ENCODE assay signal across 23 cellular contexts in genomic region chr16:595942-596735, GRCh38. TPM values are rescaled to one million over a fixed set of nuclear protein-coding genes. Genes with fewer than 3 reads are reported as not detected.
DNase-seq lines count a peak whose midpoint lies in the region; ATAC-seq and TF ChIP-seq lines count a peak whose summit lies in the region.
"Had no signal": no experiment of that assay in that cellular context is flagged by ENCODE, and none has a peak within 500 bp of the region (broad histone marks: within the 10 kb centered on the region; RNA-seq: fewer than 3 reads in every experiment).

No MANE protein-coding gene starts in this region.

- ATAC-seq in body of pancreas, result no peak
- ATAC-seq: activated CD8-positive, alpha-beta memory T cell treated with anti-CD3 and anti-CD28 coated beads, Interleukin-2, amount 10 ng/mL, durations not matched to agents 7 days and 5 days; left cardiac atrium had no signal

- 54 to 68% methylated on average over 26 to 34 of the region's 34 CpGs for WGBS in body of pancreas, 2 donors

- no peaks in the 10 kb centered on the region for H3K27me3 ChIP-seq in BLaER1 treated with 17β-estradiol and CSF1 and Interleukin-3, amounts not matched to agents 10 nM and 100 nM
- no peaks in the 10 kb centered on the region for H3K27me3 ChIP-seq in body of pancreas
- no peaks in the 10 kb centered on the region for H3K27me3 ChIP-seq in left ventricle myocardium inferior (ENCODE audit: low read depth)

- H3K9ac ChIP-seq in BLaER1 treated with 17β-estradiol and CSF1 and Interleukin-3, amounts not matched to agents 10 nM and 100 nM, result peak overlapping the region in 8 of 11 experiments; percentile 12 to 63 (median 38); a peak in 11 of 22 replicates

- peaks cover 33 to 87% (median 67%) of the 10 kb centered on the region in 11 experiments; a peak in 21 of 22 replicates for H4K20me1 ChIP-seq in BLaER1 treated with 17β-estradiol and CSF1 and Interleukin-3, amounts not matched to agents 10 nM and 100 nM

- peak; percentile 61 to 86 (median 78) for DNase-seq in body of pancreas
- DNase-seq in mucosa of gallbladder (ENCODE audit: low spot score), result peak; percentile 41
- DNase-seq in RKO (ENCODE audit: low spot score), result no peak
- DNase-seq in left ventricle myocardium inferior, result no peak
- no peak for DNase-seq in activated CD8-positive, alpha-beta memory T cell treated with anti-CD3 and anti-CD28 coated beads for 24 hours
- DNase-seq in T-helper 1 cell, result no peak
- DNase-seq: activated CD4-positive, CD25-positive, alpha-beta regulatory T cell; activated CD8-positive, alpha-beta memory T cell treated with anti-CD3 and anti-CD28 coated beads, Interleukin-2, amount 10 ng/mL, durations not matched to agents 7 days and 5 days; activated gamma-delta T cell treated with Interleukin-2 at 50 U/mL for 16 hours; effector CD8-positive, alpha-beta T cell; GOT3; left cardiac atrium; NCI-H2029 treated with DMSO at 0.1 percent for 48 hours; NCI-H82; RPMI8226; stimulated activated CD4-positive, alpha-beta T cell treated with anti-CD3 and anti-CD28 coated beads, Interleukin-15, amount 100 ng/mL, for 24 hours had no signal

- peaks cover 0 to 9% (median 4%) of the 10 kb centered on the region in 11 experiments; a peak in 9 of 22 replicates for H3K9me3 ChIP-seq in BLaER1 treated with 17β-estradiol and CSF1 and Interleukin-3, amounts not matched to agents 10 nM and 100 nM (replicated peaks in 1 of 11)
- no peaks in the 10 kb centered on the region for H3K9me3 ChIP-seq in HEK293 (ENCODE audit: control insufficient read depth, insufficient read depth, low read depth, low read length)
- H3K9me3 ChIP-seq in body of pancreas, result no peaks in the 10 kb centered on the region
- no peaks in the 10 kb centered on the region for H3K9me3 ChIP-seq in left ventricle myocardium inferior (replicated peaks)
- H3K9me3 ChIP-seq: prostate gland had no signal

- TF ChIP-seq CTCF in HEK293 (tag by site-specific recombination; IDR thresholded peaks at IDR 0.05), result no peak
- TF ChIP-seq CTCF in body of pancreas (IDR thresholded peaks at IDR 0.05), result no peak
- TF ChIP-seq CTCF in left ventricle myocardium inferior (IDR thresholded peaks at IDR 0.05; ENCODE audit: borderline replicate concordance), result no peak

- no peak overlapping the region for H3K4me3 ChIP-seq in BLaER1 treated with 17β-estradiol and CSF1 and Interleukin-3, amounts not matched to agents 10 nM and 100 nM
- H3K4me3 ChIP-seq in HEK293 (ENCODE audit: low read depth, low read length) (no peak overlapping the region), body of pancreas (no peak overlapping the region), left ventricle myocardium inferior (no peak overlapping the region)
- H3K4me3 ChIP-seq: prostate gland had no signal

- peak overlapping the region in 5 of 11 experiments; percentile 5 to 39 (median 18); a peak in 4 of 22 replicates for H3K27ac ChIP-seq in BLaER1 treated with 17β-estradiol and CSF1 and Interleukin-3, amounts not matched to agents 10 nM and 100 nM
- H3K27ac ChIP-seq in HEK293 (ENCODE audit: extremely low read depth, low read depth, low read length) (no peak overlapping the region), body of pancreas (peak overlapping the region; percentile 47 to 95 (median 73)), left ventricle myocardium inferior (replicated peaks) (no peak overlapping the region)
- H3K27ac ChIP-seq: prostate gland had no signal

- H3K4me2 ChIP-seq in BLaER1 treated with 17β-estradiol and CSF1 and Interleukin-3, amounts not matched to agents 10 nM and 100 nM, result peak overlapping the region; percentile 23 to 100 (median 99)

- CTCF ChIA-PET in HEK293 (lab: Yijun Ruan, JAX), result no interaction called here

- POLR2A ChIA-PET in HEK293 (lab: Yijun Ruan, JAX), result interaction anchor here (0.7 kb wide), 1 partner anchor 37 kb away, joined by 3 read pairs; no protein-coding TSS in a partner anchor

- H3K4me1 ChIP-seq in BLaER1 treated with 17β-estradiol and CSF1 and Interleukin-3, amounts not matched to agents 10 nM and 100 nM, result peaks cover 54 to 69% (median 62%) of the 10 kb centered on the region in 10 experiments
- H3K4me1 ChIP-seq in HEK293 (ENCODE audit: control insufficient read depth, insufficient read depth, low read length) (peaks cover 6% of the 10 kb centered on the region; the same call in 1 of the 2 replicates), body of pancreas (peaks cover 68% of the 10 kb centered on the region), left ventricle myocardium inferior (peaks cover 24% of the 10 kb centered on the region)

- peaks cover 12 to 61% (median 27%) of the 10 kb centered on the region in 11 experiments; a peak in 21 of 22 replicates for H3K36me3 ChIP-seq in BLaER1 treated with 17β-estradiol and CSF1 and Interleukin-3, amounts not matched to agents 10 nM and 100 nM
- H3K36me3 ChIP-seq in HEK293 (ENCODE audit: control insufficient read depth in 2 of 2, insufficient read depth in 1 of 2, low read length in 2 of 2) (peaks cover 0 to 21% of the 10 kb centered on the region in 2 experiments; a peak in 1 of 3 replicates), body of pancreas (replicated peaks in 1 of 2; ENCODE audit: insufficient read depth in 1 of 2, low read depth in 2 of 2) (peaks cover 0 to 4% of the 10 kb centered on the region in 2 donors), left ventricle myocardium inferior (peaks cover 8% of the 10 kb centered on the region)

- no peak for TF ChIP-seq POLR2A in body of pancreas (IDR thresholded peaks at IDR 0.05)

- intact Hi-C loops in body of pancreas (cut with DNase I) (no loop called here), left ventricle myocardium inferior (cut with micrococcal nuclease) (no loop called here)

TF ChIP-seq in HEK293, 187 proteins besides CTCF, POLR2A, EP300 and RAD21:
- TF ChIP-seq ZBTB1 (tag by site-specific recombination; IDR thresholded peaks at IDR 0.05) (no peak), ZNF561 (tag by site-specific recombination; IDR thresholded peaks at IDR 0.05; ENCODE audit: borderline replicate concordance) (no peak), ZNF530 (tag by site-specific recombination; IDR thresholded peaks at IDR 0.05; ENCODE audit: low read depth) (no peak), ZNF433 (tag by site-specific recombination; IDR thresholded peaks at IDR 0.05; ENCODE audit: low read depth) (no peak), EGR2 (tag by site-specific recombination; IDR thresholded peaks at IDR 0.05; ENCODE audit: low read depth) (0 out of 2 replicates have a peak, but pooled peaks have one; percentile 8), ZFP69B (tag by site-specific recombination; IDR thresholded peaks at IDR 0.05) (no peak)
- TF ChIP-seq, protein P1, sequence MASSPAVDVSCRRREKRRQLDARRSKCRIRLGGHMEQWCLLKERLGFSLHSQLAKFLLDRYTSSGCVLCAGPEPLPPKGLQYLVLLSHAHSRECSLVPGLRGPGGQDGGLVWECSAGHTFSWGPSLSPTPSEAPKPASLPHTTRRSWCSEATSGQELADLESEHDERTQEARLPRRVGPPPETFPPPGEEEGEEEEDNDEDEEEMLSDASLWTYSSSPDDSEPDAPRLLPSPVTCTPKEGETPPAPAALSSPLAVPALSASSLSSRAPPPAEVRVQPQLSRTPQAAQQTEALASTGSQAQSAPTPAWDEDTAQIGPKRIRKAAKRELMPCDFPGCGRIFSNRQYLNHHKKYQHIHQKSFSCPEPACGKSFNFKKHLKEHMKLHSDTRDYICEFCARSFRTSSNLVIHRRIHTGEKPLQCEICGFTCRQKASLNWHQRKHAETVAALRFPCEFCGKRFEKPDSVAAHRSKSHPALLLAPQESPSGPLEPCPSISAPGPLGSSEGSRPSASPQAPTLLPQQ (tag by site-specific recombination; IDR thresholded peaks at IDR 0.05), result no peak
- TF ChIP-seq, protein P2, sequence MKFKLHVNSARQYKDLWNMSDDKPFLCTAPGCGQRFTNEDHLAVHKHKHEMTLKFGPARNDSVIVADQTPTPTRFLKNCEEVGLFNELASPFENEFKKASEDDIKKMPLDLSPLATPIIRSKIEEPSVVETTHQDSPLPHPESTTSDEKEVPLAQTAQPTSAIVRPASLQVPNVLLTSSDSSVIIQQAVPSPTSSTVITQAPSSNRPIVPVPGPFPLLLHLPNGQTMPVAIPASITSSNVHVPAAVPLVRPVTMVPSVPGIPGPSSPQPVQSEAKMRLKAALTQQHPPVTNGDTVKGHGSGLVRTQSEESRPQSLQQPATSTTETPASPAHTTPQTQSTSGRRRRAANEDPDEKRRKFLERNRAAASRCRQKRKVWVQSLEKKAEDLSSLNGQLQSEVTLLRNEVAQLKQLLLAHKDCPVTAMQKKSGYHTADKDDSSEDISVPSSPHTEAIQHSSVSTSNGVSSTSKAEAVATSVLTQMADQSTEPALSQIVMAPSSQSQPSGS (tag by site-specific recombination; IDR thresholded peaks at IDR 0.05; ENCODE audit: low read depth), result no peak

RNA-seq across cellular contexts. Expression of gene RAB40C, which starts 6.3 kb away (rescaled TPM):
- total RNA-seq in body of pancreas, result 10 to 100 TPM; 37.2 to 41.0 TPM
- 33.1 TPM for total RNA-seq in mucosa of gallbladder
- 10.3 TPM for total RNA-seq in left ventricle myocardium inferior

RNA-seq across cellular contexts. Expression of gene PIGQ, which starts 26.4 kb away (rescaled TPM):
- total RNA-seq in body of pancreas, result 10 to 100 TPM; 76.5 to 83.1 TPM
- 117 TPM for total RNA-seq in mucosa of gallbladder
- 21.4 TPM for total RNA-seq in left ventricle myocardium inferior

RNA-seq across cellular contexts. Expression of gene NHLRC4, which starts 29.3 kb away (rescaled TPM):
- under 1 TPM in 1 of 2 donors, not detected in 1; 0.52 TPM for total RNA-seq in body of pancreas
- 1.2 TPM for total RNA-seq in mucosa of gallbladder
- 0.11 TPM for total RNA-seq in left ventricle myocardium inferior

RNA-seq across cellular contexts. Expression of gene WFIKKN1, which starts 34.6 kb away (rescaled TPM):
- 1 to 10 TPM; 3.9 to 5.6 TPM for total RNA-seq in body of pancreas
- 1.7 TPM for total RNA-seq in mucosa of gallbladder
- 0.14 TPM for total RNA-seq in left ventricle myocardium inferior
- total RNA-seq: Daoy had no signal

RNA-seq across cellular contexts. Expression of gene PRR35, which starts 35.9 kb away (rescaled TPM):
- total RNA-seq in body of pancreas, result not detected
- total RNA-seq in mucosa of gallbladder, result not detected
- not detected for total RNA-seq in left ventricle myocardium inferior
- total RNA-seq: activated CD8-positive, alpha-beta memory T cell treated with anti-CD3 and anti-CD28 coated beads, Interleukin-2, amount 10 ng/mL, durations not matched to agents 7 days and 5 days; B cell; left cardiac atrium; M059J; T-helper 1 cell treated with Interleukin-12 subunit alpha and Interleukin-12 subunit beta and Interleukin-4 antibody, amounts not matched to agents 30 ng/mL and 1 ng/mL, for 36 hours had no signal

Comparison
In these comparisons a context has a peak if more than half of its experiments do, and no peak if none do; other contexts are left out.
1. H3K27ac ChIP-seq: peak in body of pancreas (4 of 4); none in HEK293 (single experiment) and left ventricle myocardium inferior (single experiment).
2. DNase-seq: peak in body of pancreas (4 of 4) and mucosa of gallbladder (single experiment); none in RKO (single experiment), left ventricle myocardium inferior (single experiment), activated CD8-positive, alpha-beta memory T cell treated with anti-CD3 and anti-CD28 coated beads for 24 hours (single experiment) and T-helper 1 cell (0 of 5).